8 cellular contexts compared by ENCODE assay signal in genomic region chr11:128725630-128726461, GRCh38. TPM values are rescaled to one million over a fixed set of nuclear protein-coding genes. Genes with fewer than 3 reads are reported as not detected.
DNase-seq lines count a peak whose midpoint lies in the region; ATAC-seq lines count a peak whose summit lies in the region.

No MANE protein-coding gene starts in this region.

- DNase-seq in Daoy (ENCODE audit: low read depth) (peak; percentile 12), activated T-helper 1 cell treated with Interleukin-2 at 50 U/mL for 16 hours (ENCODE audit: low read depth) (peak; percentile 33), left colon (no peak), iPS-NIHi11 (ENCODE audit: low spot score) (no peak), C1 segment of cervical spinal cord (lab: John Stamatoyannopoulos, UW) (no peak), GOT3 (lab: John Stamatoyannopoulos, UW) (no peak)

- no peaks in the 10 kb centered on the region; the same call in 1 of the 2 replicates for H3K36me3 ChIP-seq in KOPT-K1 (ENCODE audit: insufficient read depth, low read length)

- H3K27ac ChIP-seq in KOPT-K1 (ENCODE audit: low read depth, low read length, poor library complexity, severe bottlenecking) = peak overlapping the region; percentile 76

- no peaks in the 10 kb centered on the region for H3K9me3 ChIP-seq in KOPT-K1 (ENCODE audit: insufficient read depth, low read length, poor library complexity, severe bottlenecking)

- ATAC-seq in GM21528 (IDR thresholded peaks at IDR 0.05; ENCODE audit: low FRiP score, unreplicated experiment) = peak; percentile 59
- peak; percentile 24 for ATAC-seq in left colon

- intact Hi-C loops in left colon (cut with DNase I, micrococcal nuclease) = no loop called here

RNA-seq across cellular contexts. Expression of gene FLI1, which starts 32.0 kb away (rescaled TPM):
- total RNA-seq in Daoy (2014; rRNA removed; shearing (Covaris generic)) = 11.7 and 15.4 TPM in 2 replicates
- total RNA-seq in left colon = 10 to 100 TPM in 1 of 2 donors, 1 to 10 TPM in 1; 5.6 to 10.6 TPM

Comparison
In these comparisons a context has a peak if more than half of its experiments do, and no peak if none do; other contexts are left out.
1. DNase-seq: peak in Daoy (single experiment) and activated T-helper 1 cell treated with Interleukin-2 at 50 U/mL for 16 hours (single experiment); none in left colon (0 of 2), iPS-NIHi11 (single experiment), C1 segment of cervical spinal cord (0 of 14) and GOT3 (single experiment).